ENCODE assay signal across 8 cellular contexts in the genomic region with DNA sequence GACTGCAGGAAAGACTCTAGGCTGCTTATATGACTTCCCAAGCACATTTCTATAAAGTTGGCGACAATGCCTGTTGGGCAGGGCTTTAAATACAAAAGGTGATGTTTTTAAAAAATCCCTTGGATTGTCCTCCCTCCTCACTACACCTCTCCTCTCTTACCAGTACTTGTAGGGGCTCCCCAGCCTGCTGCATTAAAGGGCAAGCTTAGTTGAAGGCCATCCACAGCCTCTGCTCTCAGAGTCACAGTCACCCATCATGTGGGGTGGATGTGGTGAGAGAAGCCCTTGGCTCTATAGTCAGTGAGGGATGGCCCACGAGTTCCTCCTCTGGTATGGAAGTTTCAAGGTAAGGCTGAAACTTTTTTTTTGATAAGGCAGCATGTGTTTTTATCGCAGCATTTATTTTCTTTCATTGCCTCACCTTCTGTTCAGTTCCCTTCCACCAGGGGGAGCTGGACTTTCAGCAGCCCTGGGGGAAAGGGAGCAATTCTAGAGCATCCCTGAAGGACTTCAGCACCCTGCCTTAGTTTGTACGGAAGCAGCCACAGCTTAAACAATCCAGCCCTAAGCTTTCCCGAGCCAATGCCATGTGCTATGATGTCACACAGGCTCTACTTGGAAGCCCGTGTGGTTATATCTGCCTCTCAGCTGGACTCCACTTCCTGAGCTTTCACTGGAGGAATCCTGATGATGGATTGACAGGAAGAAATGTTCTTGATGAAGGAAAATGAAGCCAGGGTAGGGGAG.
A peak's percentile ranks its signal among the peaks of the same experiment; 100 is the strongest.
DNase-seq lines count a peak whose midpoint lies in the region; ATAC-seq and TF ChIP-seq lines count a peak whose summit lies in the region.

No MANE protein-coding gene starts in this region.

- TF ChIP-seq CTCF in MCF 10A (IDR thresholded peaks at IDR 0.05; ENCODE audit: unreplicated experiment) (peak; percentile 66), breast epithelium (IDR thresholded peaks at IDR 0.05) (peak in 1 of 3 donors; percentile 10), MM.1S (IDR thresholded peaks at IDR 0.05; ENCODE audit: low read length) (peak; percentile 82), foreskin keratinocyte (conservative IDR thresholded peaks at IDR 0.05) (peak; percentile 71)

- H3K27ac ChIP-seq in breast epithelium (no peak overlapping the region), MM.1S (ENCODE audit: low read length) (no peak overlapping the region), foreskin keratinocyte (no peak overlapping the region)

- TF ChIP-seq POLR2A in breast epithelium (IDR thresholded peaks at IDR 0.05), result no peak

- H4K20me1 ChIP-seq in MM.1S (ENCODE audit: insufficient read depth, low read length), result no peaks in the 10 kb centered on the region

- POLR2A ChIA-PET in MCF 10A (lab: Yijun Ruan, JAX), result no interaction called here

- intact Hi-C loops in MCF 10A (cut with micrococcal nuclease), result loop anchor here (2.0 to 10.0 kb wide), 3 partner anchors 108 to 832 kb away; no protein-coding TSS in a partner anchor
- intact Hi-C loops in breast epithelium (cut with DNase I; ENCODE audit: low total_unique reads), result no loop called here

- H3K36me3 ChIP-seq in breast epithelium (no peaks in the 10 kb centered on the region), MM.1S (replicated peaks; ENCODE audit: insufficient read depth, low read length) (no peaks in the 10 kb centered on the region)

- no peaks in the 10 kb centered on the region for H3K36me3 Mint-ChIP-seq in MCF 10A (ENCODE audit: insufficient read depth, unreplicated experiment)

- H3K9me2 ChIP-seq in MM.1S (replicated peaks; ENCODE audit: insufficient read depth, low read length), result no peaks in the 10 kb centered on the region

- H3K4me2 ChIP-seq in MM.1S (ENCODE audit: low read depth, low read length), result no peak overlapping the region

- H3K4me3 Mint-ChIP-seq in MCF 10A (ENCODE audit: unreplicated experiment), result no peak overlapping the region

- H3F3A ChIP-seq in MM.1S (ENCODE audit: insufficient read depth, low read length), result no peaks in the 10 kb centered on the region

- ATAC-seq in foreskin keratinocyte, result peak; percentile 85

- no peaks in the 10 kb centered on the region for H3K4me1 Mint-ChIP-seq in MCF 10A (ENCODE audit: insufficient read depth, unreplicated experiment)

- peaks cover 91% of the 10 kb centered on the region for H3K27me3 Mint-ChIP-seq in MCF 10A (ENCODE audit: insufficient read depth, unreplicated experiment)

- DNase-seq in MCF 10A (ENCODE audit: unreplicated experiment), result peak; percentile 58
- DNase-seq in breast epithelium (ENCODE audit: low spot score in 2 of 2), result no peak
- DNase-seq in H4 (ENCODE audit: low spot score), result peak; percentile 62
- DNase-seq in MM.1S, result peak; percentile 54
- DNase-seq in activated CD4-positive, alpha-beta T cell treated with anti-CD3 and anti-CD28 coated beads, Interleukin-2, amount 50 U/mL, for 4 hours, result peak; percentile 1 to 4
- peak; percentile 3 to 13 for DNase-seq in foreskin keratinocyte
- peak; percentile 13 for DNase-seq in stimulated activated CD4-positive, alpha-beta T cell treated with anti-CD3 and anti-CD28 coated beads, Interleukin-4, amount 100 ng/mL, for 1 hour
- no peak for DNase-seq in amniotic stem cell (lab: John Stamatoyannopoulos, UW)

- no peaks in the 10 kb centered on the region for H3K27me3 ChIP-seq in breast epithelium
- H3K27me3 ChIP-seq in MM.1S (replicated peaks; ENCODE audit: insufficient read depth, low read length), result no peaks in the 10 kb centered on the region
- H3K27me3 ChIP-seq in foreskin keratinocyte, result peaks cover 34% of the 10 kb centered on the region

- H3K4me3 ChIP-seq in breast epithelium (no peak overlapping the region), MM.1S (ENCODE audit: low read length) (no peak overlapping the region)

- H2AFZ ChIP-seq in MM.1S (ENCODE audit: low read length), result peak overlapping the region; percentile 50; the same call in 1 of the 2 replicates

- H3K9me3 Mint-ChIP-seq in MCF 10A (ENCODE audit: unreplicated experiment), result no peaks in the 10 kb centered on the region

- H3K9me3 ChIP-seq in breast epithelium (no peaks in the 10 kb centered on the region), MM.1S (replicated peaks; ENCODE audit: insufficient read depth, low read length) (no peaks in the 10 kb centered on the region)

- H3K79me2 ChIP-seq in MM.1S (ENCODE audit: low read length), result no peaks in the 10 kb centered on the region

- no peak overlapping the region for H3K27ac Mint-ChIP-seq in MCF 10A (ENCODE audit: low read depth, unreplicated experiment)

- no peaks in the 10 kb centered on the region for H3K4me1 ChIP-seq in breast epithelium
- no peaks in the 10 kb centered on the region for H3K4me1 ChIP-seq in MM.1S (ENCODE audit: low read length)
- no peaks in the 10 kb centered on the region for H3K4me1 ChIP-seq in foreskin keratinocyte

- H3K9ac ChIP-seq in MM.1S (ENCODE audit: low read length), result no peak overlapping the region

- CTCF ChIA-PET in MCF 10A (lab: Yijun Ruan, JAX), result interaction anchor here (0.6 to 2.7 kb wide), 16 partner anchors 11 to 133 kb away, joined by 3 to 16 read pairs (median 3); no protein-coding TSS in a partner anchor

- no TSS peak for BruUV-seq in MCF 10A (replicated peaks; lab: Mats Ljungman, UMichigan)

Comparison
In these comparisons a context has a peak if more than half of its experiments do, and no peak if none do; other contexts are left out.
1. DNase-seq: peak in MCF 10A (single experiment), H4 (single experiment), MM.1S (single experiment), activated CD4-positive, alpha-beta T cell treated with anti-CD3 and anti-CD28 coated beads, Interleukin-2, amount 50 U/mL, for 4 hours (2 of 2), foreskin keratinocyte (2 of 2) and stimulated activated CD4-positive, alpha-beta T cell treated with anti-CD3 and anti-CD28 coated beads, Interleukin-4, amount 100 ng/mL, for 1 hour (single experiment); none in breast epithelium (0 of 2) and amniotic stem cell (single experiment).